Comparison of ENCODE assay signal across 8 cellular contexts in the genomic region with DNA sequence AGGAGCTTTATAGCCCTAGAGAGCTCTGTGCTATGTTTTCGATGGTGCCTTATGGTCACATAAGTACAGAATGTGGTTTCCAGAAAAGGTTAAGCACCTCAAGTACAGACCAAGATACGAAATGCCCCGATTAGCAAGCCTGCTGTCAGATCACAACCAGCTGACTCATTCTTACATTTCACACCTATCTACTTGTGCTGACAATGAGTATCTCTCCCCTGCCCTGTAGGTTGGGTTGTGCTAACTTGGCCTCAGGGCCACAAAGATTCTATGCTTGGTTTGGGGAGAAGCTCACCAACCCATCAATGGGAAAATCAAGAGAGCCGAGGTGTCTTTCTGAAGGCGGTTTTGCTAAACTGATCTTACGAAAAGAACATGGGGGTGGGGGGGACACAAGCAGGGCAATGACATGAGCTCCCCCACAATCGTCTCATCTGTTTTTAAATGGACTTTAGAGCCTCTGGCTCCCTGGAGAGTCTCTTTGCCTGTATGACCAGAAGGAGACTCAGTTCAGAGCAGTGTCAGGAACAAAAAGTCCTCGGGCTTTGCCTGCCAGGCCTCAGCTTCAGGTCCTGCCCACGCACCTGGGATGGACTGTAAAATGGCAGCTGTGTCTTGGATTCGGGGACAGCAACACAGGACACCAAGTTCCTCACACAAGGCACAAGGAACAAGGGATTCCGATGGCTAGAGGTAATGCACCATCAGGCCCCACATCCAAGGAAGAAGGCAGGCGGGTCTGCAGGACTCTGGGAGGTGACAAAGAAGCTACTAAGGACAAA. TPM values are rescaled to one million over a fixed set of nuclear protein-coding genes. Genes with fewer than 3 reads are reported as not detected.
DNase-seq lines count a peak whose midpoint lies in the region; ATAC-seq, FAIRE-seq and TF ChIP-seq lines count a peak whose summit lies in the region.

No MANE protein-coding gene starts in this region.

- peak; percentile 94 for FAIRE-seq in keratinocyte (lab: Jason Lieb, UNC)

- peaks cover 15% of the 10 kb centered on the region for H3K4me1 ChIP-seq in keratinocyte (ENCODE audit: control insufficient read depth, extremely low read depth, insufficient read depth, low read length)

- H3K9me1 ChIP-seq in keratinocyte (ENCODE audit: control insufficient read depth, extremely low read depth, insufficient read depth, low read length): peaks cover 9% of the 10 kb centered on the region

- no peak overlapping the region for H3K4me3 ChIP-seq in keratinocyte (ENCODE audit: control insufficient read depth in 2 of 3, extremely low read depth in 1 of 3, insufficient read depth in 2 of 3, low read depth in 1 of 3, low read length in 3 of 3)

- peaks cover 12 to 14% of the 10 kb centered on the region in 2 experiments for H3K36me3 ChIP-seq in keratinocyte (ENCODE audit: control insufficient read depth in 2 of 2, extremely low read depth in 1 of 2, insufficient read depth in 2 of 2, low read length in 2 of 2)

- TF ChIP-seq CTCF in keratinocyte (optimal IDR thresholded peaks at IDR 0.05 in 1 of 3, IDR thresholded peaks at IDR 0.05 in 1 of 3, conservative IDR thresholded peaks at IDR 0.05 in 1 of 3; ENCODE audit: extremely low read depth in 1 of 3, insufficient read depth in 2 of 3, low read length in 3 of 3): no peak

- H2AFZ ChIP-seq in keratinocyte (ENCODE audit: control insufficient read depth, low read length): no peak overlapping the region

- no peak overlapping the region for H3K27ac ChIP-seq in keratinocyte (ENCODE audit: control insufficient read depth, insufficient read depth, low read length)

- H3K79me2 ChIP-seq in keratinocyte (ENCODE audit: control insufficient read depth, insufficient read depth, low read length): peaks cover 3% of the 10 kb centered on the region

- no peaks in the 10 kb centered on the region for H3K27me3 ChIP-seq in keratinocyte (ENCODE audit: control insufficient read depth, extremely low read depth, insufficient read depth, low read length)

- dilution Hi-C loops in keratinocyte (cut with MboI; ENCODE audit: extremely low pct_ligation_motif_present, low sequenced_read_pairs): no loop called here

- H3K9me3 ChIP-seq in keratinocyte (ENCODE audit: control insufficient read depth, low read depth, low read length): no peaks in the 10 kb centered on the region

- ATAC-seq in GM18870 (IDR thresholded peaks at IDR 0.05; ENCODE audit: unreplicated experiment): peak; percentile 96
- peak; percentile 88 for ATAC-seq in HG02943 (IDR thresholded peaks at IDR 0.05; ENCODE audit: low read depth, unreplicated experiment)

- peaks cover 6% of the 10 kb centered on the region for H4K20me1 ChIP-seq in keratinocyte (ENCODE audit: control insufficient read depth, extremely low read depth, insufficient read depth, low read length)

- H3K9ac ChIP-seq in keratinocyte (ENCODE audit: control insufficient read depth, extremely low read depth, insufficient read depth, low read length): no peak overlapping the region

- H3K4me2 ChIP-seq in keratinocyte (ENCODE audit: control insufficient read depth, extremely low read depth, insufficient read depth, low read depth, low read length): peak overlapping the region; percentile 9

- DNase-seq in activated CD8-positive, alpha-beta memory T cell treated with anti-CD3 and anti-CD28 coated beads for 24 hours: peak; percentile 78
- DNase-seq in keratinocyte (ENCODE audit: low read depth, low spot score) (peak; percentile 53), occipital lobe (lab: John Stamatoyannopoulos, UW) (no peak), NCI-H82 treated with DMSO at 0.1 percent for 48 hours (lab: John Stamatoyannopoulos, UW; ENCODE audit: unreplicated experiment) (no peak), amygdala (lab: John Stamatoyannopoulos, UW) (no peak), 8988T (no peak)

RNA-seq across cellular contexts. Expression of gene FAM53B, which starts 55.1 kb away (rescaled TPM):
- 8.6 to 13.2 TPM (median 9.0 TPM) in 3 replicates for polyA plus RNA-seq in keratinocyte
- 4.1 TPM for polyA plus RNA-seq in keratinocyte (2011; ENCODE audit: low read depth)
- 5.6 and 8.3 TPM in 2 replicates for polyA plus RNA-seq in keratinocyte (2011; cell fraction: cytosol; rRNA removed)
- 12.2 and 14.8 TPM in 2 replicates for polyA plus RNA-seq in keratinocyte (2011; cell fraction: nucleus; rRNA removed)
- polyA plus RNA-seq in keratinocyte (2012; ENCODE audit: low replicate concordance): 9.6 and 13.6 TPM in 2 replicates
- polyA minus RNA-seq in keratinocyte: 24.9 to 47.9 TPM (median 32.6 TPM) in 3 replicates
- polyA minus RNA-seq in keratinocyte (2011; cell fraction: cytosol; rRNA and poly(A)+ RNA removed): 32.8 TPM
- polyA minus RNA-seq in keratinocyte (2011; cell fraction: nucleus; rRNA and poly(A)+ RNA removed): 23.2 and 32.0 TPM in 2 replicates
- 35.1 TPM for total RNA-seq in occipital lobe

Comparison
In these comparisons a context has a peak if more than half of its experiments do, and no peak if none do; other contexts are left out.
1. DNase-seq: peak in activated CD8-positive, alpha-beta memory T cell treated with anti-CD3 and anti-CD28 coated beads for 24 hours (single experiment) and keratinocyte (single experiment); none in occipital lobe (single experiment), NCI-H82 treated with DMSO at 0.1 percent for 48 hours (single experiment), amygdala (0 of 56) and 8988T (single experiment).